10 cellular contexts compared by ENCODE assay signal in the genomic region with DNA sequence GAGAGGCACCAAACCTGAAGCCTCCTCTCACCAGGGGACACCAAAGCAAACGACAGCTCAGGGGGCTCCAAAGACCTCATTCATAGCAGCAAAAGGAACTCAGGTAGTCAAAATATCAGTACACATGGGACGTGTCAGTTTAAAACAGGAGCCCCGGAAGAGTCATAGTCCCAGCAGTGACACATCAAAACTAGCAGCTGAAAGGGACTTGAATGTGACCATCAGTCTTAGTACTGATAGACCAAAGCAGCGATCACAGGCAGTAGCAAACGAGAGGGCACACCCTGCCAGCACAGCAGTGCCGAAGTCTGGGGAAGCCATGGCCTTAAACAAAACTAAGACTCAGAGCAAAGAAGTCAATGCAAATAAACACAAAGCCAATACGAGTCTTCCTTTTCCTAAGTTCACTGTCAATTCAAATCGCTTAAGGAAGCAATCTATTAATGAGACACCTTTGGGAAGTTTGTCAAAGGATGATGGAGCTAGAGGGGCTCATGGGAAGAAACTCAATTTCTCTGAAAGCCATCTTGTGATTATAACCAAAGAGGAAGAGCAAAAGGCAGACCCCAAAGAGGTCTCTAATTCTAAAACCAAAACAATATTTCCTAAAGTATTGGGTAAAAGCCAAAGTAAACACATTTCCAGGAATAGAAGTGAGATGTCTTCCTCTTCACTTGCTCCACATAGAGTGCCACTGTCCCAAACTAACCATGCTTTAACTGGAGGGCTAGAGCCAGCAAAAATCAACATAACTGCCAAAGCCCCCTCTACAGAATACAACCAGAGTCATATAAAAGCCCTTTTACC. TPM values are rescaled to one million over a fixed set of nuclear protein-coding genes. Genes with fewer than 3 reads are reported as not detected.
DNase-seq lines count a peak whose midpoint lies in the region; FAIRE-seq and TF ChIP-seq lines count a peak whose summit lies in the region.
"Had no signal": no experiment of that assay in that cellular context is flagged by ENCODE, and none has a peak within 500 bp of the region (broad histone marks: within the 10 kb centered on the region; RNA-seq: fewer than 3 reads in every experiment).

No MANE protein-coding gene starts in this region.

- H3K27me3 ChIP-seq in ACC112 (ENCODE audit: insufficient read depth, low read length) = no peaks in the 10 kb centered on the region
- no peaks in the 10 kb centered on the region for H3K27me3 ChIP-seq in bronchial epithelial cell (ENCODE audit: control insufficient read depth, insufficient read depth, low read length)
- no peaks in the 10 kb centered on the region for H3K27me3 ChIP-seq in mucosa of rectum (ENCODE audit: control insufficient read depth in 2 of 2, insufficient read depth in 2 of 2, low read length in 2 of 2)
- no peaks in the 10 kb centered on the region for H3K27me3 ChIP-seq in sigmoid colon

- H3K36me3 ChIP-seq in ACC112 (ENCODE audit: insufficient read depth, low read length) (no peaks in the 10 kb centered on the region), bronchial epithelial cell (ENCODE audit: control insufficient read depth, insufficient read depth, low read length) (no peaks in the 10 kb centered on the region), mucosa of rectum (ENCODE audit: control insufficient read depth in 2 of 2, insufficient read depth in 2 of 2, low read length in 2 of 2) (no peaks in the 10 kb centered on the region), sigmoid colon (no peaks in the 10 kb centered on the region)

- H3K79me2 ChIP-seq in ACC112 (ENCODE audit: control insufficient read depth, insufficient read depth, low read length, unreplicated experiment) = peaks cover 3% of the 10 kb centered on the region

- H2AFZ ChIP-seq in ACC112 (ENCODE audit: low read length, unreplicated experiment) = no peak overlapping the region

- TF ChIP-seq CTCF in bronchial epithelial cell (IDR thresholded peaks at IDR 0.05; ENCODE audit: insufficient read depth, low read length, severe bottlenecking) (no peak), sigmoid colon (IDR thresholded peaks at IDR 0.05) (no peak)

- TF ChIP-seq POLR2A in sigmoid colon (IDR thresholded peaks at IDR 0.05) = no peak

- peaks cover 45% of the 10 kb centered on the region for H3K4me1 ChIP-seq in ACC112 (ENCODE audit: control insufficient read depth, insufficient read depth, low read length, unreplicated experiment)
- H3K4me1 ChIP-seq in mucosa of rectum (ENCODE audit: control insufficient read depth in 2 of 2, insufficient read depth in 2 of 2, low read length in 2 of 2) = peaks cover 12 to 44% of the 10 kb centered on the region in 2 donors
- H3K4me1 ChIP-seq in sigmoid colon = peaks cover 0 to 11% (median 7%) of the 10 kb centered on the region in 4 donors

- H3K4me3 ChIP-seq in ACC112 (ENCODE audit: low read depth, low read length) (peak overlapping the region; percentile 81), bronchial epithelial cell (ENCODE audit: low read depth, low read length) (peak overlapping the region; percentile 47), mucosa of rectum (ENCODE audit: low read length in 2 of 2) (peak overlapping the region; percentile 61 to 82), sigmoid colon (no peak overlapping the region)

- H3K9ac ChIP-seq in mucosa of rectum (ENCODE audit: low read depth in 1 of 2, low read length in 2 of 2) = peak overlapping the region; percentile 69 to 76

- intact Hi-C loops in sigmoid colon (cut with DNase I) = no loop called here

- DNase-seq in NCI-H1694 (lab: John Stamatoyannopoulos, UW) (peak; percentile 46), bronchial epithelial cell (ENCODE audit: low read depth) (peak; percentile 47), DMS114 treated with DMSO at 0.1 percent for 48 hours (lab: John Stamatoyannopoulos, UW; ENCODE audit: unreplicated experiment) (no peak), NCI-H510A (lab: John Stamatoyannopoulos, UW) (no peak), sigmoid colon (no peak), KG1 (lab: John Stamatoyannopoulos, UW) (no peak)

- no peak for TF ChIP-seq EP300 in sigmoid colon (IDR thresholded peaks at IDR 0.05)

- no peak for FAIRE-seq in bronchial epithelial cell (lab: Jason Lieb, UNC)
- FAIRE-seq: urothelium cell line had no signal

- H3K9me3 ChIP-seq in mucosa of rectum (ENCODE audit: control insufficient read depth in 2 of 2, low read length in 2 of 2) = no peaks in the 10 kb centered on the region
- H3K9me3 ChIP-seq in sigmoid colon = no peaks in the 10 kb centered on the region

- WGBS in sigmoid colon, 2 donors = 16 to 67% methylated on average over 8 of the region's 8 CpGs

- H3K27ac ChIP-seq in ACC112 (ENCODE audit: low read depth, low read length) = no peak overlapping the region
- peak overlapping the region; percentile 87 to 94 for H3K27ac ChIP-seq in mucosa of rectum (ENCODE audit: low read depth in 2 of 2, low read length in 2 of 2)
- no peak overlapping the region for H3K27ac ChIP-seq in sigmoid colon
- H3K27ac ChIP-seq: VCaP had no signal

RNA-seq across cellular contexts. Expression of gene GALNT5, which starts 1.2 kb away (rescaled TPM):
- total RNA-seq in bronchial epithelial cell (13.6 and 26.1 TPM in 2 replicates), sigmoid colon (1 to 10 TPM in 2 of 4 donors, under 1 TPM in 1, not detected in 1; under 0.01 to 1.1 (median 1.1) TPM)
- polyA plus RNA-seq in sigmoid colon = 1 to 10 TPM; 3.6 to 9.4 (median 3.9) TPM

Comparison
In these comparisons a context has a peak if more than half of its experiments do, and no peak if none do; other contexts are left out.
1. H3K27ac ChIP-seq: peak in mucosa of rectum (2 of 2); none in ACC112 (single experiment) and sigmoid colon (0 of 4).
2. H3K4me3 ChIP-seq: peak in ACC112 (single experiment), bronchial epithelial cell (single experiment) and mucosa of rectum (2 of 2); none in sigmoid colon (0 of 4).
3. DNase-seq: peak in NCI-H1694 (single experiment) and bronchial epithelial cell (single experiment); none in DMS114 treated with DMSO at 0.1 percent for 48 hours (single experiment), NCI-H510A (single experiment), sigmoid colon (single experiment) and KG1 (single experiment).